ENCODE assay signal across 1 cellular context in genomic region chr3:177679568-177680441, GRCh38.
TF ChIP-seq lines count a peak whose summit lies in the region.

No MANE protein-coding gene starts in this region.

TF ChIP-seq in K562, 482 proteins besides CTCF, POLR2A, EP300 and RAD21 (continued from another document):
- TF ChIP-seq ELK3 (CRISPR knock-in tag; IDR thresholded peaks at IDR 0.05) (no peak), ZKSCAN1 (IDR thresholded peaks at IDR 0.05; ENCODE audit: low read depth, low read length) (0 out of 2 replicates have a peak, but pooled peaks have one; percentile 17), GATAD2B (IDR thresholded peaks at IDR 0.05; ENCODE audit: borderline replicate concordance) (no peak), KDM4B (IDR thresholded peaks at IDR 0.05; ENCODE audit: borderline replicate concordance in 2 of 2, low read depth in 1 of 2) (no peak), ZNF146 (CRISPR knock-in tag; IDR thresholded peaks at IDR 0.05; ENCODE audit: unreplicated experiment) (no peak), CREM (IDR thresholded peaks at IDR 0.05; ENCODE audit: low read depth) (peak; percentile 26; the same call in 1 of the 2 replicates), CREB1 (IDR thresholded peaks at IDR 0.05) (peak; percentile 12; the same call in 1 of the 2 replicates), CREB1 (CRISPR knock-in tag; IDR thresholded peaks at IDR 0.05) (no peak), STAT5B (CRISPR knock-in tag; IDR thresholded peaks at IDR 0.05) (no peak), PCBP2 (IDR thresholded peaks at IDR 0.05; ENCODE audit: low read depth, low read length, poor library complexity, severe bottlenecking) (no peak), DIDO1 (tag; IDR thresholded peaks at IDR 0.05; ENCODE audit: low read depth) (no peak), ETV6 (IDR thresholded peaks at IDR 0.05; ENCODE audit: borderline replicate concordance in 1 of 2, low read depth in 2 of 2, low read length in 1 of 2) (no peak), ETV6 (CRISPR knock-in tag; IDR thresholded peaks at IDR 0.05; ENCODE audit: borderline replicate concordance) (no peak), CEBPG (CRISPR knock-in tag; IDR thresholded peaks at IDR 0.05) (no peak), CEBPG (tag; conservative IDR thresholded peaks at IDR 0.05 in 1 of 2, IDR thresholded peaks at IDR 0.05 in 1 of 2) (peak; percentile 10 to 35; a peak in 1 of 4 replicates), FOSL1 (tag; conservative IDR thresholded peaks at IDR 0.05) (peak; percentile 63), SMARCA4 (IDR thresholded peaks at IDR 0.05) (peak; percentile 58), ZNF197 (CRISPR knock-in tag; IDR thresholded peaks at IDR 0.05; ENCODE audit: low read depth) (no peak), ZC3H8 (IDR thresholded peaks at IDR 0.05) (no peak), HSF4 (CRISPR knock-in tag; IDR thresholded peaks at IDR 0.05; ENCODE audit: borderline replicate concordance) (no peak), ARID1B (IDR thresholded peaks at IDR 0.05) (peak; percentile 77), BHLHE40 (IDR thresholded peaks at IDR 0.05; ENCODE audit: low read length) (no peak), JUND (IDR thresholded peaks at IDR 0.05; ENCODE audit: borderline replicate concordance, low read depth, low read length) (peak; percentile 60; the same call in 1 of the 2 replicates), JUND (tag; IDR thresholded peaks at IDR 0.05; ENCODE audit: borderline replicate concordance, low read depth, low read length) (no peak; the same call in 2 of the 3 replicates), ZKSCAN3 (CRISPR knock-in tag; IDR thresholded peaks at IDR 0.05) (no peak), ZBED1 (IDR thresholded peaks at IDR 0.05) (no peak), MAFF (IDR thresholded peaks at IDR 0.05; ENCODE audit: low read length) (peak; percentile 2; the same call in 1 of the 2 replicates), NFE2 (IDR thresholded peaks at IDR 0.05; ENCODE audit: low read depth) (peak; percentile 67), SFPQ (IDR thresholded peaks at IDR 0.05; ENCODE audit: low read depth, low read length) (no peak), ZNF407 (IDR thresholded peaks at IDR 0.05; ENCODE audit: low read depth) (no peak), ZNF766 (CRISPR knock-in tag; conservative IDR thresholded peaks at IDR 0.05) (peak; percentile 95), HMGXB4 (CRISPR knock-in tag; IDR thresholded peaks at IDR 0.05) (no peak)
- TF ChIP-seq, protein P1, sequence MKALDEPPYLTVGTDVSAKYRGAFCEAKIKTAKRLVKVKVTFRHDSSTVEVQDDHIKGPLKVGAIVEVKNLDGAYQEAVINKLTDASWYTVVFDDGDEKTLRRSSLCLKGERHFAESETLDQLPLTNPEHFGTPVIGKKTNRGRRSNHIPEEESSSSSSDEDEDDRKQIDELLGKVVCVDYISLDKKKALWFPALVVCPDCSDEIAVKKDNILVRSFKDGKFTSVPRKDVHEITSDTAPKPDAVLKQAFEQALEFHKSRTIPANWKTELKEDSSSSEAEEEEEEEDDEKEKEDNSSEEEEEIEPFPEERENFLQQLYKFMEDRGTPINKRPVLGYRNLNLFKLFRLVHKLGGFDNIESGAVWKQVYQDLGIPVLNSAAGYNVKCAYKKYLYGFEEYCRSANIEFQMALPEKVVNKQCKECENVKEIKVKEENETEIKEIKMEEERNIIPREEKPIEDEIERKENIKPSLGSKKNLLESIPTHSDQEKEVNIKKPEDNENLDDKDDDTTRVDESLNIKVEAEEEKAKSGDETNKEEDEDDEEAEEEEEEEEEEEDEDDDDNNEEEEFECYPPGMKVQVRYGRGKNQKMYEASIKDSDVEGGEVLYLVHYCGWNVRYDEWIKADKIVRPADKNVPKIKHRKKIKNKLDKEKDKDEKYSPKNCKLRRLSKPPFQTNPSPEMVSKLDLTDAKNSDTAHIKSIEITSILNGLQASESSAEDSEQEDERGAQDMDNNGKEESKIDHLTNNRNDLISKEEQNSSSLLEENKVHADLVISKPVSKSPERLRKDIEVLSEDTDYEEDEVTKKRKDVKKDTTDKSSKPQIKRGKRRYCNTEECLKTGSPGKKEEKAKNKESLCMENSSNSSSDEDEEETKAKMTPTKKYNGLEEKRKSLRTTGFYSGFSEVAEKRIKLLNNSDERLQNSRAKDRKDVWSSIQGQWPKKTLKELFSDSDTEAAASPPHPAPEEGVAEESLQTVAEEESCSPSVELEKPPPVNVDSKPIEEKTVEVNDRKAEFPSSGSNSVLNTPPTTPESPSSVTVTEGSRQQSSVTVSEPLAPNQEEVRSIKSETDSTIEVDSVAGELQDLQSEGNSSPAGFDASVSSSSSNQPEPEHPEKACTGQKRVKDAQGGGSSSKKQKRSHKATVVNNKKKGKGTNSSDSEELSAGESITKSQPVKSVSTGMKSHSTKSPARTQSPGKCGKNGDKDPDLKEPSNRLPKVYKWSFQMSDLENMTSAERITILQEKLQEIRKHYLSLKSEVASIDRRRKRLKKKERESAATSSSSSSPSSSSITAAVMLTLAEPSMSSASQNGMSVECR (CRISPR knock-in tag; IDR thresholded peaks at IDR 0.05) = no peak
- TF ChIP-seq, protein P2, sequence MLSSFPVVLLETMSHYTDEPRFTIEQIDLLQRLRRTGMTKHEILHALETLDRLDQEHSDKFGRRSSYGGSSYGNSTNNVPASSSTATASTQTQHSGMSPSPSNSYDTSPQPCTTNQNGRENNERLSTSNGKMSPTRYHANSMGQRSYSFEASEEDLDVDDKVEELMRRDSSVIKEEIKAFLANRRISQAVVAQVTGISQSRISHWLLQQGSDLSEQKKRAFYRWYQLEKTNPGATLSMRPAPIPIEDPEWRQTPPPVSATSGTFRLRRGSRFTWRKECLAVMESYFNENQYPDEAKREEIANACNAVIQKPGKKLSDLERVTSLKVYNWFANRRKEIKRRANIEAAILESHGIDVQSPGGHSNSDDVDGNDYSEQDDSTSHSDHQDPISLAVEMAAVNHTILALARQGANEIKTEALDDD (IDR thresholded peaks at IDR 0.05) = peak; percentile 80
- TF ChIP-seq, protein P3, sequence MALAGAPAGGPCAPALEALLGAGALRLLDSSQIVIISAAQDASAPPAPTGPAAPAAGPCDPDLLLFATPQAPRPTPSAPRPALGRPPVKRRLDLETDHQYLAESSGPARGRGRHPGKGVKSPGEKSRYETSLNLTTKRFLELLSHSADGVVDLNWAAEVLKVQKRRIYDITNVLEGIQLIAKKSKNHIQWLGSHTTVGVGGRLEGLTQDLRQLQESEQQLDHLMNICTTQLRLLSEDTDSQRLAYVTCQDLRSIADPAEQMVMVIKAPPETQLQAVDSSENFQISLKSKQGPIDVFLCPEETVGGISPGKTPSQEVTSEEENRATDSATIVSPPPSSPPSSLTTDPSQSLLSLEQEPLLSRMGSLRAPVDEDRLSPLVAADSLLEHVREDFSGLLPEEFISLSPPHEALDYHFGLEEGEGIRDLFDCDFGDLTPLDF (CRISPR knock-in tag; IDR thresholded peaks at IDR 0.05) = no peak
- TF ChIP-seq, protein P4, sequence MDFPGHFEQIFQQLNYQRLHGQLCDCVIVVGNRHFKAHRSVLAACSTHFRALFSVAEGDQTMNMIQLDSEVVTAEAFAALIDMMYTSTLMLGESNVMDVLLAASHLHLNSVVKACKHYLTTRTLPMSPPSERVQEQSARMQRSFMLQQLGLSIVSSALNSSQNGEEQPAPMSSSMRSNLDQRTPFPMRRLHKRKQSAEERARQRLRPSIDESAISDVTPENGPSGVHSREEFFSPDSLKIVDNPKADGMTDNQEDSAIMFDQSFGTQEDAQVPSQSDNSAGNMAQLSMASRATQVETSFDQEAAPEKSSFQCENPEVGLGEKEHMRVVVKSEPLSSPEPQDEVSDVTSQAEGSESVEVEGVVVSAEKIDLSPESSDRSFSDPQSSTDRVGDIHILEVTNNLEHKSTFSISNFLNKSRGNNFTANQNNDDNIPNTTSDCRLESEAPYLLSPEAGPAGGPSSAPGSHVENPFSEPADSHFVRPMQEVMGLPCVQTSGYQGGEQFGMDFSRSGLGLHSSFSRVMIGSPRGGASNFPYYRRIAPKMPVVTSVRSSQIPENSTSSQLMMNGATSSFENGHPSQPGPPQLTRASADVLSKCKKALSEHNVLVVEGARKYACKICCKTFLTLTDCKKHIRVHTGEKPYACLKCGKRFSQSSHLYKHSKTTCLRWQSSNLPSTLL (IDR thresholded peaks at IDR 0.05) = no peak
